Comparison of ENCODE assay signal across 24 cellular contexts in genomic region chr2:160913323-160913722, GRCh38.
"Had no signal": no experiment of that assay in that cellular context is flagged by ENCODE, and none has a peak within 500 bp of the region (broad histone marks: within the 10 kb centered on the region; RNA-seq: fewer than 3 reads in every experiment).

No MANE protein-coding gene starts in this region.

- H3K4me3 Mint-ChIP-seq: dendritic cell treated with granulocyte-macrophage colony-stimulating factor and Interleukin-4, amounts not matched to agents 40 ng/mL and 50 ng/mL, for 4 days; effector memory CD8-positive, alpha-beta T cell; endodermal cell; naive thymus-derived CD4-positive, alpha-beta T cell had no signal

- H3K4me1 ChIP-seq: colonic mucosa, gastrocnemius medialis had no signal

- H3K9me3 ChIP-seq: colonic mucosa, esophagus squamous epithelium, gastrocnemius medialis, heart right ventricle, left lung, lower lobe of right lung had no signal

- H3K4me3 ChIP-seq: colonic mucosa, esophagus squamous epithelium, gastrocnemius medialis, heart right ventricle, left lung, lower lobe of right lung had no signal

- H3K27me3 ChIP-seq: colonic mucosa, esophagus squamous epithelium, gastrocnemius medialis, heart right ventricle, left lung had no signal

- H3K27ac Mint-ChIP-seq: dendritic cell treated with granulocyte-macrophage colony-stimulating factor and Interleukin-4, amounts not matched to agents 40 ng/mL and 50 ng/mL, for 4 days; effector memory CD8-positive, alpha-beta T cell; endodermal cell; naive thymus-derived CD4-positive, alpha-beta T cell had no signal

- H3K9me3 Mint-ChIP-seq: dendritic cell treated with granulocyte-macrophage colony-stimulating factor and Interleukin-4, amounts not matched to agents 40 ng/mL and 50 ng/mL, for 4 days; effector memory CD8-positive, alpha-beta T cell; endodermal cell had no signal

- H3K36me3 ChIP-seq: colonic mucosa, esophagus squamous epithelium, gastrocnemius medialis, heart right ventricle, left lung, lower lobe of right lung had no signal

- H3K27ac ChIP-seq: colonic mucosa, epithelial cell of prostate, esophagus squamous epithelium, gastrocnemius medialis, heart right ventricle, left lung, lower lobe of right lung had no signal

- DNase-seq: colonic mucosa; cortex of kidney; effector CD8-positive, alpha-beta T cell; effector memory CD8-positive, alpha-beta T cell; endodermal cell; erythroblast; esophagus squamous epithelium; foreskin fibroblast; foreskin melanocyte; gastrocnemius medialis; glutamatergic neuron; head of caudate nucleus; heart right ventricle; hippocampal formation; left cardiac atrium; left lung; left ventricle myocardium superior; lower lobe of right lung; mesendoderm; midbrain; naive thymus-derived CD4-positive, alpha-beta T cell had no signal

- ATAC-seq: effector memory CD8-positive, alpha-beta T cell; esophagus mucosa; gastrocnemius medialis; heart right ventricle; left cardiac atrium; left lung; left ventricle myocardium superior; lower lobe of right lung; naive thymus-derived CD4-positive, alpha-beta T cell had no signal
